In the genomic region with DNA sequence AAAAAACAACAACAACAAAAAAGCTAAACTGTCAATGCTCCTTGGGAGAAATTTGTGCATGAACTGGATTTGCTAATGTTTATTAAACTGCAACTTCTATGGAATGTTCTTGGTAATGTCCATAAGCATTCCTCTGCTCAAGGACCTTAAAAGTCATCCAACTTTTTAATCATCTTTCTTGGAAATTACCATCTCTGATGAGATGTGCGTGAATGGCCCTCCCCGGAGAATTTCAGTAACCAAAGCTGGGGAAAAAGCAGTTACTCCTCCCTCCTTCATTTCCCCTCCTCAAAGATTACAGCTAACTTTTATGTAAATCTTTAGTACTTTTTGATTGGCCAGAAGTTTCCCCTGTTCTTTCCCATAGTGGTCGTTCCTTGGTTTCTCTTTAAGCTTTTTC, we compare ENCODE assay signal across 18 cellular contexts. TPM values are rescaled to one million over a fixed set of nuclear protein-coding genes. Genes with fewer than 3 reads are reported as not detected.
"Had no signal": no experiment of that assay in that cellular context is flagged by ENCODE, and none has a peak within 500 bp of the region (broad histone marks: within the 10 kb centered on the region; RNA-seq: fewer than 3 reads in every experiment).

No MANE protein-coding gene starts in this region.

- H3K27ac ChIP-seq: body of pancreas, gastroesophageal sphincter, heart right ventricle, left ventricle myocardium inferior, tibial nerve, uterus had no signal

- H3K36me3 ChIP-seq: gastroesophageal sphincter, left ventricle myocardium inferior, tibial nerve, uterus had no signal

- H3K4me3 ChIP-seq: body of pancreas, gastroesophageal sphincter, heart right ventricle, left ventricle myocardium inferior, tibial nerve, uterus had no signal

- H3K9me3 ChIP-seq: body of pancreas, gastroesophageal sphincter, heart right ventricle, left ventricle myocardium inferior, tibial nerve, uterus had no signal

- H3K27me3 ChIP-seq: body of pancreas, tibial nerve, uterus had no signal

- H3K9me3 Mint-ChIP-seq: activated B cell treated with CpG ODN at 0.5 μM for 24 hours; activated naive CD8-positive, alpha-beta T cell treated with anti-CD3 and anti-CD28 coated beads, Interleukin-2, amount 10 ng/mL, durations not matched to agents 7 days and 5 days had no signal

- ATAC-seq: body of pancreas, gastroesophageal sphincter, heart right ventricle had no signal

- H3K4me3 Mint-ChIP-seq: activated B cell treated with CpG ODN at 0.5 μM for 24 hours; activated CD4-positive, alpha-beta memory T cell treated with anti-CD3 and anti-CD28 coated beads for 36 hours; activated naive CD8-positive, alpha-beta T cell treated with anti-CD3 and anti-CD28 coated beads, Interleukin-2, amount 10 ng/mL, durations not matched to agents 7 days and 5 days had no signal

- H3K27ac Mint-ChIP-seq: activated B cell treated with CpG ODN at 0.5 μM for 24 hours; activated CD4-positive, alpha-beta memory T cell treated with anti-CD3 and anti-CD28 coated beads for 36 hours; activated naive CD8-positive, alpha-beta T cell treated with anti-CD3 and anti-CD28 coated beads, Interleukin-2, amount 10 ng/mL, durations not matched to agents 7 days and 5 days; progenitor cell of endocrine pancreas had no signal

- DNase-seq: activated B cell treated with CpG ODN at 0.5 μM for 24 hours; activated CD4-positive, alpha-beta memory T cell treated with anti-CD3 and anti-CD28 coated beads for 36 hours; activated CD4-positive, alpha-beta T cell treated with anti-CD3 and anti-CD28 coated beads for 4 hours; activated naive CD4-positive, alpha-beta T cell; activated naive CD8-positive, alpha-beta T cell treated with anti-CD3 and anti-CD28 coated beads, Interleukin-2, amount 10 ng/mL, durations not matched to agents 7 days and 5 days; body of pancreas; dermis blood vessel endothelial cell; effector memory CD4-positive, alpha-beta T cell; heart right ventricle; left ventricle myocardium inferior; mammary epithelial cell; stimulated activated CD4-positive, alpha-beta T cell treated with anti-CD3 and anti-CD28 coated beads, Interleukin-12 subunit alpha, Interleukin-12 subunit beta, amount 100 ng/mL, for 4 hours; stimulated activated CD4-positive, alpha-beta T cell treated with anti-CD3 and anti-CD28 coated beads, Interleukin-1b, Interleukin-23, amount 100 ng/mL, for 48 hours; stimulated activated naive CD4-positive, alpha-beta T cell treated with Interleukin-2 at 50 U/mL for 16 hours; uterus had no signal

- H3K27me3 Mint-ChIP-seq: activated CD4-positive, alpha-beta memory T cell treated with anti-CD3 and anti-CD28 coated beads for 36 hours had no signal

RNA-seq across cellular contexts. Expression of gene PRPH2, which starts 18.3 kb away (rescaled TPM):
- total RNA-seq: activated B cell treated with CpG ODN at 0.5 μM for 24 hours; activated CD4-positive, alpha-beta memory T cell treated with anti-CD3 and anti-CD28 coated beads for 36 hours; progenitor cell of endocrine pancreas had no signal
